In the genomic region with DNA sequence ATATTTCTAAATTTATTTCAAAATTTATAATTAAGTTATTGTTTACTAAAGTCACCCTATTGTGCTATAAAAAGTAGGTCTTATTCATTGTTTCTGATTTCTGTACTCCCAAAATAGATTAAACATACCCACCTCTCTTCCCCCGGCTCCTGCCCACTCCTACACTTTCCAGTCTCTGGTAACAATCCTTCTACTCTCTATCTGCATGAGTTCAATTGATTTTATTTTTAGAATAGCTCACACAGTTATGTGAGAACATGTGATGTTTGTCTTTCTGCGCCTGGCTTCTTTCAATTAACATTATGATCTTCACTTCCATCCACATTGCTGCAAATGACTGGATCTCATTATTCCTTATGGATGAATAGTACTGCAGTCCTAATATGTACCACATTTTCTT, we compare ENCODE assay signal across 22 cellular contexts.
"Had no signal": no experiment of that assay in that cellular context is flagged by ENCODE, and none has a peak within 500 bp of the region (broad histone marks: within the 10 kb centered on the region; RNA-seq: fewer than 3 reads in every experiment).

No MANE protein-coding gene starts in this region.

- H3K27ac Mint-ChIP-seq: dendritic cell treated with granulocyte-macrophage colony-stimulating factor and Interleukin-4, amounts not matched to agents 40 ng/mL and 50 ng/mL, for 4 days; effector memory CD8-positive, alpha-beta T cell; endodermal cell had no signal

- H3K4me3 Mint-ChIP-seq: dendritic cell treated with granulocyte-macrophage colony-stimulating factor and Interleukin-4, amounts not matched to agents 40 ng/mL and 50 ng/mL, for 4 days; effector memory CD8-positive, alpha-beta T cell; endodermal cell had no signal

- H3K27me3 Mint-ChIP-seq: dendritic cell treated with granulocyte-macrophage colony-stimulating factor and Interleukin-4, amounts not matched to agents 40 ng/mL and 50 ng/mL, for 4 days; effector memory CD8-positive, alpha-beta T cell had no signal

- H3K4me1 Mint-ChIP-seq: endodermal cell had no signal

- ATAC-seq: effector memory CD8-positive, alpha-beta T cell; esophagus mucosa; foreskin keratinocyte; gastrocnemius medialis; gastroesophageal sphincter had no signal

- DNase-seq: colonic mucosa; cortex of kidney; dermis blood vessel endothelial cell; dorsolateral prefrontal cortex; effector CD4-positive, alpha-beta T cell; effector CD8-positive, alpha-beta T cell; effector memory CD4-positive, alpha-beta T cell; effector memory CD8-positive, alpha-beta T cell; endodermal cell; erythroblast; esophagus squamous epithelium; foreskin fibroblast; foreskin keratinocyte; foreskin melanocyte; gastrocnemius medialis; glutamatergic neuron; head of caudate nucleus; heart left ventricle; heart right ventricle had no signal
